Comparison of ENCODE assay signal across 23 cellular contexts in genomic region chr17:56656961-56657360, GRCh38.
"Had no signal": no experiment of that assay in that cellular context is flagged by ENCODE, and none has a peak within 500 bp of the region (broad histone marks: within the 10 kb centered on the region; RNA-seq: fewer than 3 reads in every experiment).

No MANE protein-coding gene starts in this region.

- H3K27ac Mint-ChIP-seq: activated CD4-positive, alpha-beta T cell treated with anti-CD3 and anti-CD28 coated beads, Interleukin-2, amount 10 ng/mL, durations not matched to agents 24 days and 14 days; activated CD8-positive, alpha-beta memory T cell treated with anti-CD3 and anti-CD28 coated beads, Interleukin-2, amount 10 ng/mL, durations not matched to agents 7 days and 5 days; activated naive CD4-positive, alpha-beta T cell treated with anti-CD3 and anti-CD28 coated beads, Interleukin-2, amount 10 ng/mL, durations not matched to agents 7 days and 5 days; activated naive CD8-positive, alpha-beta T cell treated with anti-CD3 and anti-CD28 coated beads for 36 hours; activated T-cell treated with anti-CD3 and anti-CD28 coated beads, Interleukin-2, amount 50 U/mL, for 24 hours; T-helper 17 cell; WTC11 had no signal

- H3K4me3 ChIP-seq: SJSA1 had no signal

- H3K4me3 Mint-ChIP-seq: activated CD4-positive, alpha-beta T cell treated with anti-CD3 and anti-CD28 coated beads, Interleukin-2, amount 10 ng/mL, durations not matched to agents 24 days and 14 days; activated CD8-positive, alpha-beta memory T cell treated with anti-CD3 and anti-CD28 coated beads, Interleukin-2, amount 10 ng/mL, durations not matched to agents 7 days and 5 days; activated naive CD4-positive, alpha-beta T cell treated with anti-CD3 and anti-CD28 coated beads, Interleukin-2, amount 10 ng/mL, durations not matched to agents 7 days and 5 days; activated naive CD8-positive, alpha-beta T cell treated with anti-CD3 and anti-CD28 coated beads for 36 hours; activated T-cell treated with anti-CD3 and anti-CD28 coated beads, Interleukin-2, amount 50 U/mL, for 24 hours; T-helper 17 cell; WTC11 had no signal

- H3K36me3 Mint-ChIP-seq: activated CD8-positive, alpha-beta memory T cell treated with anti-CD3 and anti-CD28 coated beads, Interleukin-2, amount 10 ng/mL, durations not matched to agents 7 days and 5 days; activated naive CD4-positive, alpha-beta T cell treated with anti-CD3 and anti-CD28 coated beads, Interleukin-2, amount 10 ng/mL, durations not matched to agents 7 days and 5 days; activated naive CD8-positive, alpha-beta T cell treated with anti-CD3 and anti-CD28 coated beads for 36 hours; WTC11 had no signal

- ATAC-seq: activated CD8-positive, alpha-beta memory T cell treated with anti-CD3 and anti-CD28 coated beads, Interleukin-2, amount 10 ng/mL, durations not matched to agents 7 days and 5 days; T-helper 17 cell; WTC11 had no signal

- H3K27ac ChIP-seq: SJSA1 had no signal

- H3K9me3 ChIP-seq: SJSA1 had no signal

- H3K4me1 ChIP-seq: SJSA1 had no signal

- H3K27me3 ChIP-seq: SJSA1 had no signal

- H3K27me3 Mint-ChIP-seq: activated naive CD8-positive, alpha-beta T cell treated with anti-CD3 and anti-CD28 coated beads for 36 hours had no signal

- H3K9me3 Mint-ChIP-seq: activated CD4-positive, alpha-beta T cell treated with anti-CD3 and anti-CD28 coated beads, Interleukin-2, amount 10 ng/mL, durations not matched to agents 24 days and 14 days; activated naive CD4-positive, alpha-beta T cell treated with anti-CD3 and anti-CD28 coated beads, Interleukin-2, amount 10 ng/mL, durations not matched to agents 7 days and 5 days; activated naive CD8-positive, alpha-beta T cell treated with anti-CD3 and anti-CD28 coated beads for 36 hours; activated T-cell treated with anti-CD3 and anti-CD28 coated beads, Interleukin-2, amount 50 U/mL, for 24 hours had no signal

- DNase-seq: activated CD4-positive, alpha-beta T cell treated with anti-CD3 and anti-CD28 coated beads for 1 hour; activated CD4-positive, alpha-beta T cell treated with anti-CD3 and anti-CD28 coated beads, Interleukin-2, amount 10 ng/mL, durations not matched to agents 24 days and 14 days; activated CD4-positive, alpha-beta T cell treated with anti-CD3 and anti-CD28 coated beads, Interleukin-2, amount 50 U/mL, for 48 hours; activated CD8-positive, alpha-beta memory T cell treated with anti-CD3 and anti-CD28 coated beads, Interleukin-2, amount 10 ng/mL, durations not matched to agents 7 days and 5 days; activated effector memory CD4-positive, alpha-beta T cell treated with anti-CD3 and anti-CD28 coated beads, Interleukin-2, amount 50 U/mL, for 16 hours; activated naive CD4-positive, alpha-beta T cell treated with anti-CD3 and anti-CD28 coated beads, Interleukin-2, amount 10 ng/mL, durations not matched to agents 7 days and 5 days; activated naive CD8-positive, alpha-beta T cell treated with anti-CD3 and anti-CD28 coated beads for 36 hours; activated T-cell treated with anti-CD3 and anti-CD28 coated beads, Interleukin-2, amount 50 U/mL, for 24 hours; cerebellar nuclear complex; Karpas-422; NCI-H1694; NCI-H2029; NCI-H2107; NCI-H2171 treated with DMSO at 0.1 percent for 48 hours; NCI-H226; NCI-H526; NCI-H774; NK-92 treated with Interleukin-12 subunit alpha and Interleukin-12 subunit beta, amount 100 ng/mL, for 24 hours; SHP77; T-helper 17 cell; T-helper 9 cell had no signal

- H3K36me3 ChIP-seq: SJSA1 had no signal
